8 cellular contexts compared by ENCODE assay signal in the genomic region with DNA sequence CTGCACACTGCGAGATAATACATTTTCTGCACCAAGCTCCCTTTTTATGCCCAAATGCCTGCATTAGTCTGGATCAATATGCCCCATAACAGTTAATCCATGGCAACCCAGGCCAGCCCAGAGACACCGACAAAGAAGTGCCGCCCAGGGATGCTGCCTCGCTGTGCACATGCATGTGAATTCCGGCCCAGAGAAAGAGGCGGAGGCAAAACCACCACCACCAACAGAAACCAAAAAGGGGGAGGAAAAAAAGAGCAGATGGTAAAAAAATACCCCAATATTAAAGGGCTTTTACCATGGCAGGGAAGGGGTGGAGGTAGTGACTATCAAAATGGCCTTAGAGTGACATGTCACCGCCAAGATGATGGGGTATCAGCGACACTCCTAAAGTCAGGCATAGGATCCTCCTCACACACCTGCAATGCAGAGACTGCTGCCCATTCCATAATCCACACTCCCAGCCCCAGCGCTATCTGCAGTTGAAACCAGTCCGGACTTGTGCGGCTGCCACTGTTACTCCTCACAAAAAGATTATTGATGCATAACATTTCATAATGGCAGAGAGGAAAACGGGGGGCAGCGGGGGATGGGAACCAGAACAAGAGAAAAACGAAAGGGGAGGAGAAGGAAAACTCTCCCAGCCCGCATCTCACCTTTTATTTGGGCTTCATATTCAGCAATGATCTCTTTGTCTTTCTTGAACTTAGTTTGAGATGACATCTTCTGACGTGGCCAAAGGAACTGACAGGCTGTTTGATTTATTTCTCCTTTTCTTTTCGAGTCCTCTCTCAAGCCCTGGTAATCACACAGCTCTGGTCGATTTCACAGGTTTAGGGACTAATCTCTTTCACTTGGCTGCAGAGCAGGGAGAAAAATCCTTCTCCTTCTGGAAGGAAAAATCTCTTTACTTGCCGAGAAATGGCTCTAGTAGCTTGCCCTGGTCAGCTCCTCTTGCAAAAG. TPM values are rescaled to one million over a fixed set of nuclear protein-coding genes. Genes with fewer than 3 reads are reported as not detected.
A peak's percentile ranks its signal among the peaks of the same experiment; 100 is the strongest.
DNase-seq lines count a peak whose midpoint lies in the region; ATAC-seq and TF ChIP-seq lines count a peak whose summit lies in the region.

No MANE protein-coding gene starts in this region.

- H3K27me3 Mint-ChIP-seq in dendritic cell treated with granulocyte-macrophage colony-stimulating factor and Interleukin-4, amounts not matched to agents 40 ng/mL and 50 ng/mL, for 4 days: peaks cover 7% of the 10 kb centered on the region
- H3K27me3 Mint-ChIP-seq in natural killer cell (ENCODE audit: low read depth in 2 of 2): peaks cover 0 to 18% of the 10 kb centered on the region in 2 donors

- no peak for TF ChIP-seq CTCF in natural killer cell (IDR thresholded peaks at IDR 0.05)

- intact Hi-C loops in dendritic cell treated with granulocyte-macrophage colony-stimulating factor and Interleukin-4, amounts not matched to agents 40 ng/mL and 50 ng/mL, for 4 days (cut with micrococcal nuclease): no loop called here
- intact Hi-C loops in natural killer cell (cut with micrococcal nuclease): loop anchor here (2.0 kb wide), 1 partner anchor 286 kb away; the partner anchor contains the start of gene RAD18

- peak overlapping the region; percentile 74 for H3K4me3 Mint-ChIP-seq in dendritic cell treated with granulocyte-macrophage colony-stimulating factor and Interleukin-4, amounts not matched to agents 40 ng/mL and 50 ng/mL, for 4 days
- peak overlapping the region; percentile 93 for H3K4me3 Mint-ChIP-seq in natural killer cell

- peaks cover 41% of the 10 kb centered on the region for H3K4me1 Mint-ChIP-seq in dendritic cell treated with granulocyte-macrophage colony-stimulating factor and Interleukin-4, amounts not matched to agents 40 ng/mL and 50 ng/mL, for 4 days (ENCODE audit: low read depth)
- peaks cover 22 to 26% of the 10 kb centered on the region in 2 donors for H3K4me1 Mint-ChIP-seq in natural killer cell

- DNase-seq in NCI-H1694 treated with DMSO at 0.1 percent for 48 hours (lab: John Stamatoyannopoulos, UW) (peak; percentile 9), NCI-H1694 (lab: John Stamatoyannopoulos, UW) (no peak), NCI-H69 (lab: John Stamatoyannopoulos, UW) (peak; percentile 80), natural killer cell (no peak), dermis blood vessel endothelial cell (no peak)

- peak in 1 of 3 donors; percentile 21 for ATAC-seq in natural killer cell
- no peak for ATAC-seq in GM19397 (IDR thresholded peaks at IDR 0.05; ENCODE audit: unreplicated experiment)
- no peak for ATAC-seq in GM21619 (IDR thresholded peaks at IDR 0.05; ENCODE audit: unreplicated experiment)

- no peaks in the 10 kb centered on the region for H3K9me3 Mint-ChIP-seq in dendritic cell treated with granulocyte-macrophage colony-stimulating factor and Interleukin-4, amounts not matched to agents 40 ng/mL and 50 ng/mL, for 4 days
- H3K9me3 Mint-ChIP-seq in natural killer cell: no peaks in the 10 kb centered on the region

- peak overlapping the region; percentile 77 for H3K27ac Mint-ChIP-seq in dendritic cell treated with granulocyte-macrophage colony-stimulating factor and Interleukin-4, amounts not matched to agents 40 ng/mL and 50 ng/mL, for 4 days
- peak overlapping the region; percentile 47 to 67 for H3K27ac Mint-ChIP-seq in natural killer cell

- no peaks in the 10 kb centered on the region for H3K36me3 Mint-ChIP-seq in dendritic cell treated with granulocyte-macrophage colony-stimulating factor and Interleukin-4, amounts not matched to agents 40 ng/mL and 50 ng/mL, for 4 days (ENCODE audit: low read depth)
- H3K36me3 Mint-ChIP-seq in natural killer cell: no peaks in the 10 kb centered on the region

RNA-seq across cellular contexts. Expression of gene SRGAP3, which starts 0.9 kb away (rescaled TPM):
- total RNA-seq in natural killer cell (10 to 100 TPM in 1 of 3 donors, 1 to 10 TPM in 2; 2.5 to 14.9 (median 3.0) TPM), dermis blood vessel endothelial cell (3.4 and 7.1 TPM in 2 replicates)

Comparison
In these comparisons a context has a peak if more than half of its experiments do, and no peak if none do; other contexts are left out.
1. DNase-seq: peak in NCI-H1694 treated with DMSO at 0.1 percent for 48 hours (single experiment) and NCI-H69 (single experiment); none in NCI-H1694 (single experiment), natural killer cell (single experiment) and dermis blood vessel endothelial cell (single experiment).